Comparison of ENCODE assay signal across 7 cellular contexts in genomic region chr10:80206277-80206655, GRCh38. TPM values are rescaled to one million over a fixed set of nuclear protein-coding genes. Genes with fewer than 3 reads are reported as not detected.
DNase-seq lines count a peak whose midpoint lies in the region; ATAC-seq, FAIRE-seq and TF ChIP-seq lines count a peak whose summit lies in the region.

No MANE protein-coding gene starts in this region.

- no peak for ATAC-seq in activated CD8-positive, alpha-beta T cell treated with anti-CD3 and anti-CD28 coated beads for 36 hours
- no peak for ATAC-seq in stimulated activated naive B cell treated with anti-CD40 and anti-IgM and Interleukin-4, amounts not matched to agents 10 μg/mL and 1 μg/mL and 100 μg/mL, for 72 hours (replicated peaks)
- no peak for ATAC-seq in GM21526 (IDR thresholded peaks at IDR 0.05; ENCODE audit: low FRiP score, unreplicated experiment)

- TF ChIP-seq CTCF in activated CD8-positive, alpha-beta T cell treated with anti-CD3 and anti-CD28 coated beads for 36 hours (IDR thresholded peaks at IDR 0.05) = no peak

- H3K4me3 ChIP-seq in HUES6 (ENCODE audit: low read depth, low read length) = peak overlapping the region; percentile 57; the same call in 1 of the 2 replicates

- intact Hi-C loops in activated CD8-positive, alpha-beta T cell treated with anti-CD3 and anti-CD28 coated beads for 36 hours (cut with micrococcal nuclease) = loop anchor here (5.0 to 10.0 kb wide), 2 partner anchors 59 to 269 kb away; no protein-coding TSS in a partner anchor

- CTCF ChIA-PET in activated CD8-positive, alpha-beta T cell treated with anti-CD3 and anti-CD28 coated beads for 36 hours (lab: Charles Lee) = no interaction called here

- no peak for DNase-seq in activated CD8-positive, alpha-beta T cell treated with anti-CD3 and anti-CD28 coated beads for 36 hours
- no peak for DNase-seq in stimulated activated naive B cell treated with anti-CD40 and anti-IgM and Interleukin-4, amounts not matched to agents 10 μg/mL and 1 μg/mL and 100 μg/mL, for 72 hours
- DNase-seq in NCI-H526 (lab: John Stamatoyannopoulos, UW) (no peak), urothelium cell line (ENCODE audit: low spot score) (no peak)

- peaks cover 38% of the 10 kb centered on the region for H3K4me1 Mint-ChIP-seq in activated CD8-positive, alpha-beta T cell treated with anti-CD3 and anti-CD28 coated beads for 36 hours (ENCODE audit: low read depth)
- peaks cover 33 to 40% of the 10 kb centered on the region in 2 donors for H3K4me1 Mint-ChIP-seq in stimulated activated naive B cell treated with anti-CD40 and anti-IgM and Interleukin-4, amounts not matched to agents 10 μg/mL and 1 μg/mL and 100 μg/mL, for 72 hours

- peaks cover 22% of the 10 kb centered on the region for H3K36me3 Mint-ChIP-seq in activated CD8-positive, alpha-beta T cell treated with anti-CD3 and anti-CD28 coated beads for 36 hours (ENCODE audit: low read depth)
- H3K36me3 Mint-ChIP-seq in stimulated activated naive B cell treated with anti-CD40 and anti-IgM and Interleukin-4, amounts not matched to agents 10 μg/mL and 1 μg/mL and 100 μg/mL, for 72 hours = peaks cover 17 to 20% of the 10 kb centered on the region in 2 donors

- H3K9me3 Mint-ChIP-seq in activated CD8-positive, alpha-beta T cell treated with anti-CD3 and anti-CD28 coated beads for 36 hours = no peaks in the 10 kb centered on the region
- H3K9me3 Mint-ChIP-seq in stimulated activated naive B cell treated with anti-CD40 and anti-IgM and Interleukin-4, amounts not matched to agents 10 μg/mL and 1 μg/mL and 100 μg/mL, for 72 hours = no peaks in the 10 kb centered on the region

- no peaks in the 10 kb centered on the region for H3K27me3 Mint-ChIP-seq in activated CD8-positive, alpha-beta T cell treated with anti-CD3 and anti-CD28 coated beads for 36 hours
- peaks cover 0 to 4% of the 10 kb centered on the region in 2 donors for H3K27me3 Mint-ChIP-seq in stimulated activated naive B cell treated with anti-CD40 and anti-IgM and Interleukin-4, amounts not matched to agents 10 μg/mL and 1 μg/mL and 100 μg/mL, for 72 hours

- no peaks in the 10 kb centered on the region for H3K36me3 ChIP-seq in HUES6 (ENCODE audit: control insufficient read depth, insufficient read depth, low read length)

- H3K4me1 ChIP-seq in HUES6 (ENCODE audit: control insufficient read depth, insufficient read depth, low read length) = peaks cover 30% of the 10 kb centered on the region

- peak overlapping the region; percentile 92 for H3K4me3 Mint-ChIP-seq in activated CD8-positive, alpha-beta T cell treated with anti-CD3 and anti-CD28 coated beads for 36 hours
- H3K4me3 Mint-ChIP-seq in stimulated activated naive B cell treated with anti-CD40 and anti-IgM and Interleukin-4, amounts not matched to agents 10 μg/mL and 1 μg/mL and 100 μg/mL, for 72 hours = peak overlapping the region in 1 of 2 donors; percentile 46

- FAIRE-seq in urothelium cell line (lab: Jason Lieb, UNC) = no peak

- H3K9ac ChIP-seq in HUES6 (ENCODE audit: low read length) = no peak overlapping the region

- POLR2A ChIA-PET in activated CD8-positive, alpha-beta T cell treated with anti-CD3 and anti-CD28 coated beads for 36 hours (lab: Charles Lee) = no interaction called here

- no peaks in the 10 kb centered on the region for H3K9me3 ChIP-seq in HUES6 (ENCODE audit: control insufficient read depth, insufficient read depth, low read depth, low read length)

- H3K27me3 ChIP-seq in HUES6 (ENCODE audit: control insufficient read depth, insufficient read depth, low read length) = peaks cover 2% of the 10 kb centered on the region; the same call in 1 of the 2 replicates
- no peaks in the 10 kb centered on the region for H3K27me3 ChIP-seq in layer of hippocampus (ENCODE audit: control insufficient read depth, insufficient read depth, low read length)

- no peak overlapping the region for H3K27ac ChIP-seq in HUES6 (ENCODE audit: low read depth, low read length)
- H3K27ac ChIP-seq in layer of hippocampus (ENCODE audit: low read depth, low read length) = peak overlapping the region; percentile 77

- H3K27ac Mint-ChIP-seq in activated CD8-positive, alpha-beta T cell treated with anti-CD3 and anti-CD28 coated beads for 36 hours = peak overlapping the region; percentile 98
- peak overlapping the region; percentile 81 for H3K27ac Mint-ChIP-seq in stimulated activated naive B cell treated with anti-CD40 and anti-IgM and Interleukin-4, amounts not matched to agents 10 μg/mL and 1 μg/mL and 100 μg/mL, for 72 hours

RNA-seq across cellular contexts. Expression of gene ANXA11, which starts 0.9 kb away (rescaled TPM):
- 100 to 1,000 TPM; 226 to 238 TPM for total RNA-seq in activated CD8-positive, alpha-beta T cell treated with anti-CD3 and anti-CD28 coated beads for 36 hours
